ENCODE assay signal across 8 cellular contexts in the genomic region with DNA sequence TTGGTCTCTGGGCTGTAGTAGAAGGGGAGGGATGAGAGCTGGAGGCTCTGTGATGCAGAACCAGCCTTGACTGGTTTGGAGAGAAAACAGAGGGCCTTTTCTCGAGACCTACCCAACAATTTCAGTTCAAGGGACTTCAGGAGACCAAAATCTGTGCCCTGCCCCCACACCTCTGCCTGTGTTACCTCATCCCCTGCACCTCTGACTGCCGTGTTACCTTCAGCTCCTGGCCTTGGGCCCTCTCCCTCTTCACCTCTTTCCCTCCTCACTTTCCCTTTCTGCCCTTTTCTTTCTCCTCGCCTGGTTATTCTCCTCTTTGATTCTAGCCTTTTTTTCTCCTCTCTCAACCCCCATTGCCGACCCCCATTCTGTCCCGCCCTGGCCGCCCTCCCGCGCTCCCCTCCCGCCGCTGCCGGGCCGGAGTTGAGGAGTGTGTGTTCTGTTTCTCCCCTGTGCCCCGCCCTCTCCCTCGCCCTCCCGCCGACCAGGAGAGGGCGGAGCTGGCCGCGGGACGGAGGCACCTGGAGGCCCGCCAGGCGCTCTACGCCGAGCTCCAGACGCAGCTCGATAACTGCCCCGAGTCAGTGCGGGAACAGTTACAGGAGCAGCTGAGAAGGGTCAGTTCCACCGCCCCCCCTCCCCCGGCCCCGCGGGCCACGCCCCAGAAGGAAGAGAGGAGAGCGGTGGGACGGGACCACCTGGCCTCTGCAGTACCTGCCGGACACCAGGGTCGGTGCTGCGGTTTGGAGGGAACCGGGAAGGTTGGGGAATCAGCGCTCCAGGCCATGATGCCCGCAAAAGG. TPM values are rescaled to one million over a fixed set of nuclear protein-coding genes. Genes with fewer than 3 reads are reported as not detected.
A peak's percentile ranks its signal among the peaks of the same experiment; 100 is the strongest.
DNase-seq lines count a peak whose midpoint lies in the region; ATAC-seq and TF ChIP-seq lines count a peak whose summit lies in the region.

No MANE protein-coding gene starts in this region.

- no peaks in the 10 kb centered on the region for H3K9me3 ChIP-seq in right cardiac atrium (ENCODE audit: control insufficient read depth, low read length)
- H3K9me3 ChIP-seq in MG63, result no peaks in the 10 kb centered on the region

- ATAC-seq in right cardiac atrium, result peak; percentile 83 to 88
- ATAC-seq in sciatic nerve, result peak; percentile 89
- no peak for ATAC-seq in GM18868 (IDR thresholded peaks at IDR 0.05; ENCODE audit: unreplicated experiment)

- H3K4me3 ChIP-seq in LNCaP clone FGC (ENCODE audit: low read depth, low read length) (peak overlapping the region; percentile 51), right cardiac atrium (ENCODE audit: low read length) (no peak overlapping the region), MG63 (no peak overlapping the region)

- H3K27ac ChIP-seq in right cardiac atrium (ENCODE audit: low read length), result peak overlapping the region; percentile 32

- H3K36me3 ChIP-seq in MG63, result peaks cover 60% of the 10 kb centered on the region

- no peak for TF ChIP-seq CTCF in LNCaP clone FGC (IDR thresholded peaks at IDR 0.05; ENCODE audit: control insufficient read depth, extremely low read depth, insufficient read depth)

- no peaks in the 10 kb centered on the region for H3K27me3 ChIP-seq in right cardiac atrium (ENCODE audit: control insufficient read depth, insufficient read depth)
- H3K27me3 ChIP-seq in MG63, result no peaks in the 10 kb centered on the region

- intact Hi-C loops in right cardiac atrium (cut with DNase I) (no loop called here), sciatic nerve (cut with DNase I) (no loop called here)

- 25% methylated on average over 41 of the region's 41 CpGs for WGBS in right cardiac atrium

- peak; percentile 62 for DNase-seq in AG08395 (ENCODE audit: low spot score)
- no peak for DNase-seq in LNCaP clone FGC (ENCODE audit: low read depth)
- peak in 39 of 58 donors; percentile 19 to 75 (median 41) for DNase-seq in anterior cingulate cortex (lab: John Stamatoyannopoulos, UW)
- DNase-seq in right cardiac atrium, result peak; percentile 86 to 95 (median 93)
- DNase-seq in sciatic nerve (ENCODE audit: low spot score), result peak; percentile 88
- no peak for DNase-seq in MG63
- DNase-seq in stimulated activated CD4-positive, alpha-beta T cell treated with anti-CD3 and anti-CD28 coated beads, Interleukin-12 subunit alpha, Interleukin-12 subunit beta, amount 100 ng/mL, for 4 hours, result no peak

- H3K4me1 ChIP-seq in right cardiac atrium (ENCODE audit: control insufficient read depth, insufficient read depth, low read length), result peaks cover 8% of the 10 kb centered on the region

RNA-seq across cellular contexts. Expression of gene PHLDB1, which starts 27.2 kb away (rescaled TPM):
- total RNA-seq in right cardiac atrium, result 100 to 1,000 TPM; 123 to 177 (median 136) TPM
- polyA plus RNA-seq in right cardiac atrium, result 110 TPM
- 419 TPM for total RNA-seq in sciatic nerve
- total RNA-seq in MG63 (2014; rRNA removed; shearing (Covaris generic); ENCODE audit: low replicate concordance), result 55.3 and 58.4 TPM in 2 replicates

RNA-seq across cellular contexts. Expression of gene TREH, which starts 44.8 kb away (rescaled TPM):
- total RNA-seq in right cardiac atrium (not detected), sciatic nerve (not detected)
- polyA plus RNA-seq in right cardiac atrium, result 1.2 TPM
- not detected in 2 replicates for total RNA-seq in MG63 (2014; rRNA removed; shearing (Covaris generic); ENCODE audit: low replicate concordance)

Comparison
In these comparisons a context has a peak if more than half of its experiments do, and no peak if none do; other contexts are left out.
1. DNase-seq: peak in AG08395 (single experiment), anterior cingulate cortex (39 of 58), right cardiac atrium (3 of 3) and sciatic nerve (single experiment); none in LNCaP clone FGC (single experiment), MG63 (single experiment) and stimulated activated CD4-positive, alpha-beta T cell treated with anti-CD3 and anti-CD28 coated beads, Interleukin-12 subunit alpha, Interleukin-12 subunit beta, amount 100 ng/mL, for 4 hours (single experiment).